In the genomic region with DNA sequence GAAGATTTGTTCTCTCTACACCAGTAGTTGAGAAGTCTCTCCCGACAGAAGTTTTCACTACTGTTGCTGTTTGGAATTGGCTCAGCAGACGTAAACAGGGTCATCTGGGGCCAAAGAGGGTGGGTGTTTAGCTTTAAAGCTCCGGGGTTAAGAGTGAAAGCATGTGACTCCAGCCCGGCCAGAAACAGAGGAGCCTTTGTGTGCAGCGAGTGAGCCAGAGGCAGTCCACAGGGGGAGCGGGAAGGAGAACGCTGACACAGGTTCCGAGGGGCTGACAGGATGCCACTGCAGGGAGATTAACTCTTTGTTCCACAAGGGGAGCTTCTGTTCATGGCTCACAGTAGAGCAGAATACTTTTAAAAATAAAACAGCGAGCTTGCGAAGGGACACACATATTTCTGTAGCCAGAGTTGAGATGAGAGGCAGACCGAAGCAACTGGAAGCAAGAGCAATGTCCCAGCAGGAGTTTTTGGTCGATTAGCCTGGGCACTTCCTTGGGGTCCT, we compare ENCODE assay signal across 8 cellular contexts. TPM values are rescaled to one million over a fixed set of nuclear protein-coding genes. Genes with fewer than 3 reads are reported as not detected.
DNase-seq lines count a peak whose midpoint lies in the region; ATAC-seq and TF ChIP-seq lines count a peak whose summit lies in the region.

No MANE protein-coding gene starts in this region.

- H3K36me3 ChIP-seq in HUES64 (ENCODE audit: insufficient read depth, low read length) (no peaks in the 10 kb centered on the region), cardiac muscle cell (no peaks in the 10 kb centered on the region)

- ATAC-seq in activated naive CD4-positive, alpha-beta T cell treated with anti-CD3 and anti-CD28 coated beads, Interleukin-2, amount 50 U/mL, for 72 hours: peak; percentile 48 to 56
- no peak for ATAC-seq in HG02840 (IDR thresholded peaks at IDR 0.05; ENCODE audit: low FRiP score, unreplicated experiment)

- peak overlapping the region in 1 of 2 donors; percentile 67 for H3K27ac Mint-ChIP-seq in activated naive CD4-positive, alpha-beta T cell treated with anti-CD3 and anti-CD28 coated beads, Interleukin-2, amount 50 U/mL, for 72 hours

- peak overlapping the region; percentile 43 for H3K9ac ChIP-seq in HUES64 (ENCODE audit: low read depth, low read length)

- H3K4me3 ChIP-seq in HUES64 (ENCODE audit: low read length) (peak overlapping the region; percentile 35), cardiac muscle cell (no peak overlapping the region)

- peaks cover 31% of the 10 kb centered on the region for H3K4me1 ChIP-seq in HUES64 (ENCODE audit: insufficient read depth, low read length)
- H3K4me1 ChIP-seq in cardiac muscle cell (ENCODE audit: low read depth): peaks cover 36% of the 10 kb centered on the region

- peaks cover 0 to 5% of the 10 kb centered on the region in 2 donors for H3K36me3 Mint-ChIP-seq in activated naive CD4-positive, alpha-beta T cell treated with anti-CD3 and anti-CD28 coated beads, Interleukin-2, amount 50 U/mL, for 72 hours

- H3K27me3 ChIP-seq in HUES64 (ENCODE audit: insufficient read depth, low read length) (peaks cover 19% of the 10 kb centered on the region), cardiac muscle cell (no peaks in the 10 kb centered on the region)

- H3K27ac ChIP-seq in HUES64 (ENCODE audit: low read depth, low read length) (peak overlapping the region; percentile 24; the same call in 1 of the 2 replicates), cardiac muscle cell (peak overlapping the region; percentile 89)

- peak; percentile 14 for TF ChIP-seq CTCF in cardiac muscle cell (IDR thresholded peaks at IDR 0.05; ENCODE audit: low read depth, low read length)
- no peak for TF ChIP-seq CTCF in GM20000 (IDR thresholded peaks at IDR 0.05; ENCODE audit: extremely low read depth, missing control alignments)

- WGBS in HUES64: 15% methylated on average over 12 of the region's 12 CpGs

- peak in 13 of 14 donors; percentile 19 to 86 (median 78) for DNase-seq in C1 segment of cervical spinal cord (lab: John Stamatoyannopoulos, UW)
- DNase-seq in activated naive CD4-positive, alpha-beta T cell treated with anti-CD3 and anti-CD28 coated beads, Interleukin-2, amount 50 U/mL, for 72 hours (ENCODE audit: low spot score in 2 of 2): no peak
- peak; percentile 86 to 94 for DNase-seq in cardiac muscle cell (ENCODE audit: low read depth in 1 of 2, low spot score in 1 of 2)
- peak in 54 of 56 donors; percentile 18 to 86 (median 70) for DNase-seq in nucleus accumbens (lab: John Stamatoyannopoulos, UW)
- no peak for DNase-seq in GM20000 (ENCODE audit: low spot score)
- no peak for DNase-seq in NCI-H2107 (lab: John Stamatoyannopoulos, UW)

- H3K9me3 ChIP-seq in HUES64 (ENCODE audit: insufficient read depth, low read depth, low read length) (no peaks in the 10 kb centered on the region), cardiac muscle cell (ENCODE audit: low read depth) (no peaks in the 10 kb centered on the region)

- H3K9me3 Mint-ChIP-seq in activated naive CD4-positive, alpha-beta T cell treated with anti-CD3 and anti-CD28 coated beads, Interleukin-2, amount 50 U/mL, for 72 hours: no peaks in the 10 kb centered on the region

RNA-seq across cellular contexts. Expression of a gene that starts 26.9 kb away (rescaled TPM):
- polyA plus RNA-seq in HUES64 (2013, experiment 1 of 2): 8.2 TPM
- 12.5 TPM for polyA plus RNA-seq in HUES64 (2013, experiment 2 of 2)
- total RNA-seq in activated naive CD4-positive, alpha-beta T cell treated with anti-CD3 and anti-CD28 coated beads, Interleukin-2, amount 50 U/mL, for 72 hours: 10 to 100 TPM; 10.8 to 11.6 TPM
- 29.8 and 56.1 TPM in 2 replicates for total RNA-seq in cardiac muscle cell
- 8.1 and 26.0 TPM in 2 replicates for polyA plus RNA-seq in cardiac muscle cell

RNA-seq across cellular contexts. Expression of a gene that starts 42.8 kb away (rescaled TPM):
- polyA plus RNA-seq in HUES64 (2013, experiment 1 of 2): 412 TPM
- 434 TPM for polyA plus RNA-seq in HUES64 (2013, experiment 2 of 2)
- 100 to 1,000 TPM; 146 to 182 TPM for total RNA-seq in activated naive CD4-positive, alpha-beta T cell treated with anti-CD3 and anti-CD28 coated beads, Interleukin-2, amount 50 U/mL, for 72 hours
- 691 and 719 TPM in 2 replicates for total RNA-seq in cardiac muscle cell
- polyA plus RNA-seq in cardiac muscle cell: 1,163 and 1,525 TPM in 2 replicates

Comparison
In these comparisons a context has a peak if more than half of its experiments do, and no peak if none do; other contexts are left out.
1. DNase-seq: peak in C1 segment of cervical spinal cord (13 of 14), cardiac muscle cell (2 of 2) and nucleus accumbens (54 of 56); none in activated naive CD4-positive, alpha-beta T cell treated with anti-CD3 and anti-CD28 coated beads, Interleukin-2, amount 50 U/mL, for 72 hours (0 of 2), GM20000 (single experiment) and NCI-H2107 (single experiment).